9 cellular contexts compared by ENCODE assay signal in the genomic region with DNA sequence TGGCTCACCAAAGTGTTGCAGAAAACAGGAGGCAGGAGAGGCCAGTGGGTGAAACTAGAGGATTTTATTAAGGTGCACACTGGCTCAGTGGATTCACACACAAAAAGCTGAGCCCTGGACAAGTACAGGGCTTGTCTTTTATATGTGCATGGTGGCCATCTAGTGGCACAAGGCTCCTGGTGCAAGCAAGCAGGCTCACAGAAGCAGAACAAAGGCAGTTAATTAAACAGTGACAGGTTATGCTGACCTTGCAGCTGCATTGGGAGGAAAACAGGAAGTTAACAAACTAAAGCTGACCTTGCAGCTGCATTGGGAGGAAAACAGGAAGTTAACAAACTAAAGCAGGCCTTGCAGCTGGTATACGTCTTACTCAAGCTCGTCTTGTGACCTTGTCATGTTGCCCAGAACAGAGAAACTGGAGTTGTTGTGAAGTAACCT.
DNase-seq lines count a peak whose midpoint lies in the region; ATAC-seq and TF ChIP-seq lines count a peak whose summit lies in the region.
"Had no signal": no experiment of that assay in that cellular context is flagged by ENCODE, and none has a peak within 500 bp of the region (broad histone marks: within the 10 kb centered on the region; RNA-seq: fewer than 3 reads in every experiment).

No MANE protein-coding gene starts in this region.

- intact Hi-C loops in sigmoid colon (cut with DNase I): no loop called here

- H4K20me1 ChIP-seq in Loucy (ENCODE audit: insufficient read depth, low read length, poor library complexity, severe bottlenecking): no peaks in the 10 kb centered on the region

- no peaks in the 10 kb centered on the region for H3K27me3 ChIP-seq in Loucy (ENCODE audit: insufficient read depth, low read length, poor library complexity, severe bottlenecking)
- no peaks in the 10 kb centered on the region for H3K27me3 ChIP-seq in sigmoid colon

- no peak overlapping the region for H2AFZ ChIP-seq in Loucy (ENCODE audit: low read length)

- H3K4me3 ChIP-seq in Loucy (ENCODE audit: low read length, poor library complexity, severe bottlenecking): no peak overlapping the region
- H3K4me3 ChIP-seq in retinal pigment epithelial cell (ENCODE audit: low read length): no peak overlapping the region
- H3K4me3 ChIP-seq in sigmoid colon: no peak overlapping the region

- H3K9me2 ChIP-seq in Loucy (replicated peaks; ENCODE audit: low read depth, low read length): no peaks in the 10 kb centered on the region

- H3K4me1 Mint-ChIP-seq in activated T-cell treated with anti-CD3 and anti-CD28 coated beads, Interleukin-2, amount 50 U/mL, for 72 hours (ENCODE audit: low read depth): no peaks in the 10 kb centered on the region
- no peaks in the 10 kb centered on the region for H3K4me1 Mint-ChIP-seq in activated naive CD8-positive, alpha-beta T cell treated with anti-CD3 and anti-CD28 coated beads, Interleukin-2, amount 50 U/mL, for 24 hours

- H3K27me3 Mint-ChIP-seq in activated T-cell treated with anti-CD3 and anti-CD28 coated beads, Interleukin-2, amount 50 U/mL, for 72 hours (ENCODE audit: low read depth): no peaks in the 10 kb centered on the region
- H3K27me3 Mint-ChIP-seq in activated naive CD8-positive, alpha-beta T cell treated with anti-CD3 and anti-CD28 coated beads, Interleukin-2, amount 50 U/mL, for 24 hours: no peaks in the 10 kb centered on the region

- peak; percentile 10 to 26 for DNase-seq in activated T-cell treated with anti-CD3 and anti-CD28 coated beads, Interleukin-2, amount 50 U/mL, for 72 hours
- DNase-seq in activated T-cell treated with anti-CD3 and anti-CD28 coated beads, Interleukin-2, amount 50 U/mL, for 1 hour: no peak
- peak; percentile 2 for DNase-seq in activated naive CD8-positive, alpha-beta T cell treated with anti-CD3 and anti-CD28 coated beads, Interleukin-2, amount 50 U/mL, for 24 hours
- DNase-seq in retinal pigment epithelial cell (ENCODE audit: low read depth) (no peak), sigmoid colon (no peak), NCI-H1092 (lab: John Stamatoyannopoulos, UW) (no peak)

- peaks cover 17 to 29% of the 10 kb centered on the region in 2 donors for H3K36me3 Mint-ChIP-seq in activated T-cell treated with anti-CD3 and anti-CD28 coated beads, Interleukin-2, amount 50 U/mL, for 72 hours (ENCODE audit: insufficient read depth in 2 of 2)
- peaks cover 11% of the 10 kb centered on the region for H3K36me3 Mint-ChIP-seq in activated naive CD8-positive, alpha-beta T cell treated with anti-CD3 and anti-CD28 coated beads, Interleukin-2, amount 50 U/mL, for 24 hours (ENCODE audit: low read depth)

- H3F3A ChIP-seq in Loucy (ENCODE audit: low read depth): no peaks in the 10 kb centered on the region

- H3K36me3 ChIP-seq in Loucy (ENCODE audit: insufficient read depth, low read length) (no peaks in the 10 kb centered on the region), sigmoid colon (no peaks in the 10 kb centered on the region)

- 22 to 26% methylated on average over 2 of the region's 2 CpGs for WGBS in sigmoid colon, 2 donors

- no peak for TF ChIP-seq EP300 in sigmoid colon (IDR thresholded peaks at IDR 0.05)

- H3K9me3 Mint-ChIP-seq in activated T-cell treated with anti-CD3 and anti-CD28 coated beads, Interleukin-2, amount 50 U/mL, for 72 hours: peaks cover 16 to 18% of the 10 kb centered on the region in 2 donors
- H3K9me3 Mint-ChIP-seq in activated naive CD8-positive, alpha-beta T cell treated with anti-CD3 and anti-CD28 coated beads, Interleukin-2, amount 50 U/mL, for 24 hours: peaks cover 27% of the 10 kb centered on the region

- no peak overlapping the region for H3K27ac Mint-ChIP-seq in activated T-cell treated with anti-CD3 and anti-CD28 coated beads, Interleukin-2, amount 50 U/mL, for 72 hours
- H3K27ac Mint-ChIP-seq in activated naive CD8-positive, alpha-beta T cell treated with anti-CD3 and anti-CD28 coated beads, Interleukin-2, amount 50 U/mL, for 24 hours: no peak overlapping the region
- H3K27ac Mint-ChIP-seq: T-helper 1 cell treated with Interleukin-12 subunit alpha and Interleukin-12 subunit beta and Interleukin-4 antibody, amounts not matched to agents 30 μg/mL and 1 μg/mL, for 36 hours had no signal

- TF ChIP-seq POLR2A in sigmoid colon (IDR thresholded peaks at IDR 0.05): no peak

- H3K27ac ChIP-seq in sigmoid colon: no peak overlapping the region

- H3K4me1 ChIP-seq in Loucy (ENCODE audit: insufficient read depth, low read length, poor library complexity, severe bottlenecking) (no peaks in the 10 kb centered on the region), sigmoid colon (no peaks in the 10 kb centered on the region)

- H3K9me3 ChIP-seq in Loucy (ENCODE audit: insufficient read depth, low read depth, low read length) (peaks cover 34% of the 10 kb centered on the region; the same call in 1 of the 2 replicates), sigmoid colon (peaks cover 4 to 49% (median 15%) of the 10 kb centered on the region in 4 donors)

- H3K4me3 Mint-ChIP-seq in activated T-cell treated with anti-CD3 and anti-CD28 coated beads, Interleukin-2, amount 50 U/mL, for 72 hours: no peak overlapping the region
- no peak overlapping the region for H3K4me3 Mint-ChIP-seq in activated naive CD8-positive, alpha-beta T cell treated with anti-CD3 and anti-CD28 coated beads, Interleukin-2, amount 50 U/mL, for 24 hours
- H3K4me3 Mint-ChIP-seq: T-helper 1 cell treated with Interleukin-12 subunit alpha and Interleukin-12 subunit beta and Interleukin-4 antibody, amounts not matched to agents 30 μg/mL and 1 μg/mL, for 36 hours had no signal

- H3K79me2 ChIP-seq in Loucy (ENCODE audit: insufficient read depth, low read length): no peaks in the 10 kb centered on the region

- ATAC-seq in activated T-cell treated with anti-CD3 and anti-CD28 coated beads, Interleukin-2, amount 50 U/mL, for 72 hours (replicated peaks in 1 of 2): peak; percentile 54 to 71
- ATAC-seq in activated naive CD8-positive, alpha-beta T cell treated with anti-CD3 and anti-CD28 coated beads, Interleukin-2, amount 50 U/mL, for 24 hours: no peak
- ATAC-seq in HG03039 (IDR thresholded peaks at IDR 0.05; ENCODE audit: unreplicated experiment): no peak

- H3K9ac ChIP-seq in Loucy (ENCODE audit: low read depth, low read length, poor library complexity, severe bottlenecking): no peak overlapping the region

- H3K4me2 ChIP-seq in Loucy (ENCODE audit: low read depth, low read length, poor library complexity, severe bottlenecking): no peak overlapping the region

- TF ChIP-seq CTCF in Loucy (conservative IDR thresholded peaks at IDR 0.05; ENCODE audit: low read length): peak; percentile 71
- peak; percentile 34 for TF ChIP-seq CTCF in retinal pigment epithelial cell (conservative IDR thresholded peaks at IDR 0.05; ENCODE audit: low read depth, low read length)
- TF ChIP-seq CTCF in sigmoid colon (IDR thresholded peaks at IDR 0.05): no peak

Comparison
In these comparisons a context has a peak if more than half of its experiments do, and no peak if none do; other contexts are left out.
1. DNase-seq: peak in activated T-cell treated with anti-CD3 and anti-CD28 coated beads, Interleukin-2, amount 50 U/mL, for 72 hours (2 of 2) and activated naive CD8-positive, alpha-beta T cell treated with anti-CD3 and anti-CD28 coated beads, Interleukin-2, amount 50 U/mL, for 24 hours (single experiment); none in activated T-cell treated with anti-CD3 and anti-CD28 coated beads, Interleukin-2, amount 50 U/mL, for 1 hour (single experiment), retinal pigment epithelial cell (single experiment), sigmoid colon (single experiment) and NCI-H1092 (single experiment).
2. ATAC-seq: peak in activated T-cell treated with anti-CD3 and anti-CD28 coated beads, Interleukin-2, amount 50 U/mL, for 72 hours (2 of 2); none in activated naive CD8-positive, alpha-beta T cell treated with anti-CD3 and anti-CD28 coated beads, Interleukin-2, amount 50 U/mL, for 24 hours (single experiment) and HG03039 (single experiment).
3. CTCF ChIP-seq: peak in Loucy (single experiment) and retinal pigment epithelial cell (single experiment); none in sigmoid colon (0 of 4).